Comparison of ENCODE assay signal across 1 cellular context in the genomic region with DNA sequence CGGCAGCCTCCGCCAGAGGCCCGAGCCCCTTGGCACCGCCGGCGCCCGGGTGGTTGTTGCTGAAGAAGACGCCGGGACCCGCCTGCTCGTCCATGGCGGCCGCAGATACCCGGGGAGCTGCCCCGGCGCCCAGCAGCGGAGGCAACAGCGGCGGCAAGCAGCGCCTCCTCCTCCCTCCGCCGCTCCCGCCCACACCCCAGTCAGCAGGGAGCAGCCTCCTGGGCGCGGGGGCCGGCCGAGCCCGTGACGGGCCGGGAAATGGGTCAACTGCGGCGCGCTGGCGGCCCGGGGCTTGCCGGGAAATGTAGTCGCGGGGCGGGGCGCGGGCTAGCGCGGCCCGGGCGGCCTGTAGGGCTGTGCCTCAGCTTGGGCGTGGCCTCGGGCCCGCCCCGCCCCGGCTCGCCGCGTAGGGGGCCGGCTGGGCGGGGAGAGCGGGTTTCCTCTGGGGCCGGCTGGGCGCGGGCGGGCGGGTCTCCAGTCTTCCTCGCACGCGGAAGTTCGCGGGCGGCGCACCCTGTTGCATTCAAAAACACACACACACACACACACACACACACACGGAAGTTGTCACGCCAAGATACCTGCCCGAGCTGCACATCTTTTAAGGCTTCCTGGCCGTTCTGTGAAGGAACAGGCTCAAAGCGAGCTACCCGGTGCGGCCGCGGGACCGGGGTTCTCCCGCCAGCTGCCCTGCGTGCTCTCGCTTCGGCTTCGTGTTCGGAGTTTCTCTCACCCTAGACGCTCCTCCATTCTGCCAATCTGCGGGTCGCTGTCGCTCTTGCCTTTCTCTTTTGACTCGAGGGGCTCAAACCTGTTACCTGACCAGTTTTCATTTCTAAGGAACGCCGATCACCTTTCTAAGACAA.
TF ChIP-seq lines count a peak whose summit lies in the region.

A gene with protein sequence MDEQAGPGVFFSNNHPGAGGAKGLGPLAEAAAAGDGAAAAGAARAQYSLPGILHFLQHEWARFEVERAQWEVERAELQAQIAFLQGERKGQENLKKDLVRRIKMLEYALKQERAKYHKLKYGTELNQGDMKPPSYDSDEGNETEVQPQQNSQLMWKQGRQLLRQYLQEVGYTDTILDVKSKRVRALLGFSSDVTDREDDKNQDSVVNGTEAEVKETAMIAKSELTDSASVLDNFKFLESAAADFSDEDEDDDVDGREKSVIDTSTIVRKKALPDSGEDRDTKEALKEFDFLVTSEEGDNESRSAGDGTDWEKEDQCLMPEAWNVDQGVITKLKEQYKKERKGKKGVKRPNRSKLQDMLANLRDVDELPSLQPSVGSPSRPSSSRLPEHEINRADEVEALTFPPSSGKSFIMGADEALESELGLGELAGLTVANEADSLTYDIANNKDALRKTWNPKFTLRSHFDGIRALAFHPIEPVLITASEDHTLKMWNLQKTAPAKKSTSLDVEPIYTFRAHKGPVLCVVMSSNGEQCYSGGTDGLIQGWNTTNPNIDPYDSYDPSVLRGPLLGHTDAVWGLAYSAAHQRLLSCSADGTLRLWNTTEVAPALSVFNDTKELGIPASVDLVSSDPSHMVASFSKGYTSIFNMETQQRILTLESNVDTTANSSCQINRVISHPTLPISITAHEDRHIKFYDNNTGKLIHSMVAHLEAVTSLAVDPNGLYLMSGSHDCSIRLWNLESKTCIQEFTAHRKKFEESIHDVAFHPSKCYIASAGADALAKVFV (minus strand): TSS at position 167 of the 866 bp plus-strand sequence. CDS start 73 bp downstream, at position 94.

TF ChIP-seq in K562, 482 proteins besides CTCF, POLR2A, EP300 and RAD21 (continued from another document and continues in another):
- TF ChIP-seq, protein P1, sequence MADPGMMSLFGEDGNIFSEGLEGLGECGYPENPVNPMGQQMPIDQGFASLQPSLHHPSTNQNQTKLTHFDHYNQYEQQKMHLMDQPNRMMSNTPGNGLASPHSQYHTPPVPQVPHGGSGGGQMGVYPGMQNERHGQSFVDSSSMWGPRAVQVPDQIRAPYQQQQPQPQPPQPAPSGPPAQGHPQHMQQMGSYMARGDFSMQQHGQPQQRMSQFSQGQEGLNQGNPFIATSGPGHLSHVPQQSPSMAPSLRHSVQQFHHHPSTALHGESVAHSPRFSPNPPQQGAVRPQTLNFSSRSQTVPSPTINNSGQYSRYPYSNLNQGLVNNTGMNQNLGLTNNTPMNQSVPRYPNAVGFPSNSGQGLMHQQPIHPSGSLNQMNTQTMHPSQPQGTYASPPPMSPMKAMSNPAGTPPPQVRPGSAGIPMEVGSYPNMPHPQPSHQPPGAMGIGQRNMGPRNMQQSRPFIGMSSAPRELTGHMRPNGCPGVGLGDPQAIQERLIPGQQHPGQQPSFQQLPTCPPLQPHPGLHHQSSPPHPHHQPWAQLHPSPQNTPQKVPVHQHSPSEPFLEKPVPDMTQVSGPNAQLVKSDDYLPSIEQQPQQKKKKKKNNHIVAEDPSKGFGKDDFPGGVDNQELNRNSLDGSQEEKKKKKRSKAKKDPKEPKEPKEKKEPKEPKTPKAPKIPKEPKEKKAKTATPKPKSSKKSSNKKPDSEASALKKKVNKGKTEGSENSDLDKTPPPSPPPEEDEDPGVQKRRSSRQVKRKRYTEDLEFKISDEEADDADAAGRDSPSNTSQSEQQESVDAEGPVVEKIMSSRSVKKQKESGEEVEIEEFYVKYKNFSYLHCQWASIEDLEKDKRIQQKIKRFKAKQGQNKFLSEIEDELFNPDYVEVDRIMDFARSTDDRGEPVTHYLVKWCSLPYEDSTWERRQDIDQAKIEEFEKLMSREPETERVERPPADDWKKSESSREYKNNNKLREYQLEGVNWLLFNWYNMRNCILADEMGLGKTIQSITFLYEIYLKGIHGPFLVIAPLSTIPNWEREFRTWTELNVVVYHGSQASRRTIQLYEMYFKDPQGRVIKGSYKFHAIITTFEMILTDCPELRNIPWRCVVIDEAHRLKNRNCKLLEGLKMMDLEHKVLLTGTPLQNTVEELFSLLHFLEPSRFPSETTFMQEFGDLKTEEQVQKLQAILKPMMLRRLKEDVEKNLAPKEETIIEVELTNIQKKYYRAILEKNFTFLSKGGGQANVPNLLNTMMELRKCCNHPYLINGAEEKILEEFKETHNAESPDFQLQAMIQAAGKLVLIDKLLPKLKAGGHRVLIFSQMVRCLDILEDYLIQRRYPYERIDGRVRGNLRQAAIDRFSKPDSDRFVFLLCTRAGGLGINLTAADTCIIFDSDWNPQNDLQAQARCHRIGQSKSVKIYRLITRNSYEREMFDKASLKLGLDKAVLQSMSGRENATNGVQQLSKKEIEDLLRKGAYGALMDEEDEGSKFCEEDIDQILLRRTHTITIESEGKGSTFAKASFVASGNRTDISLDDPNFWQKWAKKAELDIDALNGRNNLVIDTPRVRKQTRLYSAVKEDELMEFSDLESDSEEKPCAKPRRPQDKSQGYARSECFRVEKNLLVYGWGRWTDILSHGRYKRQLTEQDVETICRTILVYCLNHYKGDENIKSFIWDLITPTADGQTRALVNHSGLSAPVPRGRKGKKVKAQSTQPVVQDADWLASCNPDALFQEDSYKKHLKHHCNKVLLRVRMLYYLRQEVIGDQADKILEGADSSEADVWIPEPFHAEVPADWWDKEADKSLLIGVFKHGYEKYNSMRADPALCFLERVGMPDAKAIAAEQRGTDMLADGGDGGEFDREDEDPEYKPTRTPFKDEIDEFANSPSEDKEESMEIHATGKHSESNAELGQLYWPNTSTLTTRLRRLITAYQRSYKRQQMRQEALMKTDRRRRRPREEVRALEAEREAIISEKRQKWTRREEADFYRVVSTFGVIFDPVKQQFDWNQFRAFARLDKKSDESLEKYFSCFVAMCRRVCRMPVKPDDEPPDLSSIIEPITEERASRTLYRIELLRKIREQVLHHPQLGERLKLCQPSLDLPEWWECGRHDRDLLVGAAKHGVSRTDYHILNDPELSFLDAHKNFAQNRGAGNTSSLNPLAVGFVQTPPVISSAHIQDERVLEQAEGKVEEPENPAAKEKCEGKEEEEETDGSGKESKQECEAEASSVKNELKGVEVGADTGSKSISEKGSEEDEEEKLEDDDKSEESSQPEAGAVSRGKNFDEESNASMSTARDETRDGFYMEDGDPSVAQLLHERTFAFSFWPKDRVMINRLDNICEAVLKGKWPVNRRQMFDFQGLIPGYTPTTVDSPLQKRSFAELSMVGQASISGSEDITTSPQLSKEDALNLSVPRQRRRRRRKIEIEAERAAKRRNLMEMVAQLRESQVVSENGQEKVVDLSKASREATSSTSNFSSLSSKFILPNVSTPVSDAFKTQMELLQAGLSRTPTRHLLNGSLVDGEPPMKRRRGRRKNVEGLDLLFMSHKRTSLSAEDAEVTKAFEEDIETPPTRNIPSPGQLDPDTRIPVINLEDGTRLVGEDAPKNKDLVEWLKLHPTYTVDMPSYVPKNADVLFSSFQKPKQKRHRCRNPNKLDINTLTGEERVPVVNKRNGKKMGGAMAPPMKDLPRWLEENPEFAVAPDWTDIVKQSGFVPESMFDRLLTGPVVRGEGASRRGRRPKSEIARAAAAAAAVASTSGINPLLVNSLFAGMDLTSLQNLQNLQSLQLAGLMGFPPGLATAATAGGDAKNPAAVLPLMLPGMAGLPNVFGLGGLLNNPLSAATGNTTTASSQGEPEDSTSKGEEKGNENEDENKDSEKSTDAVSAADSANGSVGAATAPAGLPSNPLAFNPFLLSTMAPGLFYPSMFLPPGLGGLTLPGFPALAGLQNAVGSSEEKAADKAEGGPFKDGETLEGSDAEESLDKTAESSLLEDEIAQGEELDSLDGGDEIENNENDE (IDR thresholded peaks at IDR 0.05; ENCODE audit: low read depth, low read length): no peak
- TF ChIP-seq FOXA3 (CRISPR knock-in tag; conservative IDR thresholded peaks at IDR 0.05 in 1 of 2, IDR thresholded peaks at IDR 0.05 in 1 of 2) (0 out of 4 replicates have a peak, but pooled peaks of 1 of the 2 experiments have one; percentile 73), MTF1 (CRISPR knock-in tag; IDR thresholded peaks at IDR 0.05; ENCODE audit: borderline replicate concordance) (no peak), CBX2 (IDR thresholded peaks at IDR 0.05; ENCODE audit: insufficient read depth, low read length, poor library complexity, severe bottlenecking) (no peak), ZNF232 (CRISPR knock-in tag; IDR thresholded peaks at IDR 0.05) (no peak), CHD1 (IDR thresholded peaks at IDR 0.05; ENCODE audit: low read length) (no peak), ZNF3 (CRISPR knock-in tag; IDR thresholded peaks at IDR 0.05) (no peak), FOS (IDR thresholded peaks at IDR 0.05; ENCODE audit: extremely low read depth, insufficient read length) (no peak), PRMT5 (CRISPR knock-in tag; IDR thresholded peaks at IDR 0.05) (no peak), ZBTB7A (IDR thresholded peaks at IDR 0.05; ENCODE audit: borderline replicate concordance, control insufficient read depth, low read depth, low read length) (peak; percentile 6; the same call in 1 of the 2 replicates), ILF3 (IDR thresholded peaks at IDR 0.05; ENCODE audit: borderline replicate concordance) (no peak), ZNF347 (CRISPR knock-in tag; IDR thresholded peaks at IDR 0.05; ENCODE audit: low read depth) (no peak), SOX6 (IDR thresholded peaks at IDR 0.05) (peak; percentile 56; the same call in 1 of the 2 replicates), MEIS2 (IDR thresholded peaks at IDR 0.05; ENCODE audit: partially characterized antibody) (no peak), ZKSCAN1 (IDR thresholded peaks at IDR 0.05; ENCODE audit: low read depth, low read length) (no peak), NFIX (CRISPR knock-in tag; IDR thresholded peaks at IDR 0.05; ENCODE audit: low read depth) (no peak), ARID2 (IDR thresholded peaks at IDR 0.05) (no peak), NFRKB (IDR thresholded peaks at IDR 0.05; ENCODE audit: low read depth) (peak; percentile 46; the same call in 1 of the 2 replicates), ZNF133 (CRISPR knock-in tag; IDR thresholded peaks at IDR 0.05) (no peak), YBX1 (IDR thresholded peaks at IDR 0.05) (no peak), SUPT5H (IDR thresholded peaks at IDR 0.05) (peak; percentile 91), NEUROD1 (IDR thresholded peaks at IDR 0.05; ENCODE audit: borderline replicate concordance, low read depth, low read length, partially characterized antibody) (peak; percentile 52)
- TF ChIP-seq, protein P2, sequence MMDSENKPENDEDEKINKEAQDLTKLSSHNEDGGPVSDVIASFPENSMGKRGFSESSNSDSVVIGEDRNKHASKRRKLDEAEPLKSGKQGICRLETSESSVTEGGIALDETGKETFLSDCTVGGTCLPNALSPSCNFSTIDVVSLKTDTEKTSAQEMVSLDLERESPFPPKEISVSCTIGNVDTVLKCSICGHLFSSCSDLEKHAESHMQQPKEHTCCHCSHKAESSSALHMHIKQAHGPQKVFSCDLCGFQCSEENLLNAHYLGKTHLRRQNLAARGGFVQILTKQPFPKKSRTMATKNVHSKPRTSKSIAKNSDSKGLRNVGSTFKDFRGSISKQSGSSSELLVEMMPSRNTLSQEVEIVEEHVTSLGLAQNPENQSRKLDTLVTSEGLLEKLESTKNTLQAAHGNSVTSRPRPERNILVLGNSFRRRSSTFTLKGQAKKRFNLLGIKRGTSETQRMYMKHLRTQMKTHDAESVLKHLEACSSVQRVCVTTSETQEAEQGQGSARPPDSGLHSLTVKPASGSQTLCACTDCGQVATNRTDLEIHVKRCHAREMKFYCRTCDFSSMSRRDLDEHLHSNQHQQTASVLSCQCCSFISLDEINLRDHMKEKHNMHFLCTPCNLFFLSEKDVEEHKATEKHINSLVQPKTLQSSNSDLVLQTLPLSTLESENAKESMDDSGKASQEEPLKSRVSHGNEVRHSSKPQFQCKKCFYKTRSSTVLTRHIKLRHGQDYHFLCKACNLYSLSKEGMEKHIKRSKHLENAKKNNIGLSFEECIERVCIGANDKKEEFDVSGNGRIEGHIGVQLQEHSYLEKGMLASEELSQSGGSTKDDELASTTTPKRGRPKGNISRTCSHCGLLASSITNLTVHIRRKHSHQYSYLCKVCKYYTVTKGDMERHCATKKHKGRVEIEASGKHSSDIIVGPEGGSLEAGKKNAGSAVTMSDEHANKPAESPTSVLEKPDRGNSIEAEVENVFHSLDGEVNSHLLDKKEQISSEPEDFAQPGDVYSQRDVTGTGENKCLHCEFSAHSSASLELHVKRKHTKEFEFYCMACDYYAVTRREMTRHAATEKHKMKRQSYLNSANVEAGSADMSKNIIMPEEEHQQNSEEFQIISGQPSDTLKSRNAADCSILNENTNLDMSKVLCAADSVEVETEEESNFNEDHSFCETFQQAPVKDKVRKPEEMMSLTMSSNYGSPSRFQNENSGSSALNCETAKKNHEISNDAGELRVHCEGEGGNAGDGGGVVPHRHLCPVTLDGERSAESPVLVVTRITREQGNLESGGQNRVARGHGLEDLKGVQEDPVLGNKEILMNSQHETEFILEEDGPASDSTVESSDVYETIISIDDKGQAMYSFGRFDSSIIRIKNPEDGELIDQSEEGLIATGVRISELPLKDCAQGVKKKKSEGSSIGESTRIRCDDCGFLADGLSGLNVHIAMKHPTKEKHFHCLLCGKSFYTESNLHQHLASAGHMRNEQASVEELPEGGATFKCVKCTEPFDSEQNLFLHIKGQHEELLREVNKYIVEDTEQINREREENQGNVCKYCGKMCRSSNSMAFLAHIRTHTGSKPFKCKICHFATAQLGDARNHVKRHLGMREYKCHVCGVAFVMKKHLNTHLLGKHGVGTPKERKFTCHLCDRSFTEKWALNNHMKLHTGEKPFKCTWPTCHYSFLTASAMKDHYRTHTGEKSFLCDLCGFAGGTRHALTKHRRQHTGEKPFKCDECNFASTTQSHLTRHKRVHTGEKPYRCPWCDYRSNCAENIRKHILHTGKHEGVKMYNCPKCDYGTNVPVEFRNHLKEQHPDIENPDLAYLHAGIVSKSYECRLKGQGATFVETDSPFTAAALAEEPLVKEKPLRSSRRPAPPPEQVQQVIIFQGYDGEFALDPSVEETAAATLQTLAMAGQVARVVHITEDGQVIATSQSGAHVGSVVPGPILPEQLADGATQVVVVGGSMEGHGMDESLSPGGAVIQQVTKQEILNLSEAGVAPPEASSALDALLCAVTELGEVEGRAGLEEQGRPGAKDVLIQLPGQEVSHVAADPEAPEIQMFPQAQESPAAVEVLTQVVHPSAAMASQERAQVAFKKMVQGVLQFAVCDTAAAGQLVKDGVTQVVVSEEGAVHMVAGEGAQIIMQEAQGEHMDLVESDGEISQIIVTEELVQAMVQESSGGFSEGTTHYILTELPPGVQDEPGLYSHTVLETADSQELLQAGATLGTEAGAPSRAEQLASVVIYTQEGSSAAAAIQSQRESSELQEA (IDR thresholded peaks at IDR 0.05; ENCODE audit: low read depth): peak; percentile 90
- TF ChIP-seq, protein P3, sequence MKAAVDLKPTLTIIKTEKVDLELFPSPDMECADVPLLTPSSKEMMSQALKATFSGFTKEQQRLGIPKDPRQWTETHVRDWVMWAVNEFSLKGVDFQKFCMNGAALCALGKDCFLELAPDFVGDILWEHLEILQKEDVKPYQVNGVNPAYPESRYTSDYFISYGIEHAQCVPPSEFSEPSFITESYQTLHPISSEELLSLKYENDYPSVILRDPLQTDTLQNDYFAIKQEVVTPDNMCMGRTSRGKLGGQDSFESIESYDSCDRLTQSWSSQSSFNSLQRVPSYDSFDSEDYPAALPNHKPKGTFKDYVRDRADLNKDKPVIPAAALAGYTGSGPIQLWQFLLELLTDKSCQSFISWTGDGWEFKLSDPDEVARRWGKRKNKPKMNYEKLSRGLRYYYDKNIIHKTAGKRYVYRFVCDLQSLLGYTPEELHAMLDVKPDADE (conservative IDR thresholded peaks at IDR 0.05; ENCODE audit: control insufficient read depth, low read depth, low read length): peak; percentile 97
- TF ChIP-seq, protein P4, sequence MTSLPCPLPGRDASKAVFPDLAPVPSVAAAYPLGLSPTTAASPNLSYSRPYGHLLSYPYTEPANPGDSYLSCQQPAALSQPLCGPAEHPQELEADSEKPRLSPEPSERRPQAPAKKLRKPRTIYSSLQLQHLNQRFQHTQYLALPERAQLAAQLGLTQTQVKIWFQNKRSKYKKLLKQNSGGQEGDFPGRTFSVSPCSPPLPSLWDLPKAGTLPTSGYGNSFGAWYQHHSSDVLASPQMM (CRISPR knock-in tag; IDR thresholded peaks at IDR 0.05): no peak
